ENCODE assay signal across 1 cellular context in genomic region chr9:37027582-37028424, GRCh38.
TF ChIP-seq lines count a peak whose summit lies in the region.

No MANE protein-coding gene starts in this region.

TF ChIP-seq in HEK293, 187 proteins besides CTCF, POLR2A, EP300 and RAD21 (continued from another document):
- 0 out of 2 replicates have a peak, but pooled peaks have one; percentile 46 for TF ChIP-seq ZNF692 (tag by site-specific recombination; IDR thresholded peaks at IDR 0.05)
- TF ChIP-seq KLF9 (tag by site-specific recombination; IDR thresholded peaks at IDR 0.05; ENCODE audit: low read depth): peak; percentile 86
- no peak for TF ChIP-seq ZNF366 (tag by site-specific recombination; conservative IDR thresholded peaks at IDR 0.05)
- TF ChIP-seq ZNF37A (tag by site-specific recombination; IDR thresholded peaks at IDR 0.05): no peak
- TF ChIP-seq BCL11A (tag by site-specific recombination; IDR thresholded peaks at IDR 0.05; ENCODE audit: low read depth): no peak
- TF ChIP-seq ZNF518A (tag by site-specific recombination; conservative IDR thresholded peaks at IDR 0.05; ENCODE audit: low read depth): no peak
- TF ChIP-seq ZFP69B (tag by site-specific recombination; IDR thresholded peaks at IDR 0.05): peak; percentile 52; the same call in 1 of the 2 replicates
- TF ChIP-seq SETDB1 (IDR thresholded peaks at IDR 0.05; ENCODE audit: insufficient read length, low read length): no peak
- peak; percentile 73; the same call in 1 of the 2 replicates for TF ChIP-seq KLF10 (tag by site-specific recombination; IDR thresholded peaks at IDR 0.05)
- TF ChIP-seq ZNF670 (tag by site-specific recombination; IDR thresholded peaks at IDR 0.05; ENCODE audit: low read depth): no peak
- TF ChIP-seq ATF2 (tag by site-specific recombination; IDR thresholded peaks at IDR 0.05; ENCODE audit: low read depth): no peak
- peak; percentile 68 for TF ChIP-seq ZFHX2 (tag by site-specific recombination; conservative IDR thresholded peaks at IDR 0.05)
- TF ChIP-seq SP3 (tag by site-specific recombination; IDR thresholded peaks at IDR 0.05): peak; percentile 67
TF ChIP-seq in HEK293: peak in this region for 25.
